Comparison of ENCODE assay signal across 8 cellular contexts in the genomic region with DNA sequence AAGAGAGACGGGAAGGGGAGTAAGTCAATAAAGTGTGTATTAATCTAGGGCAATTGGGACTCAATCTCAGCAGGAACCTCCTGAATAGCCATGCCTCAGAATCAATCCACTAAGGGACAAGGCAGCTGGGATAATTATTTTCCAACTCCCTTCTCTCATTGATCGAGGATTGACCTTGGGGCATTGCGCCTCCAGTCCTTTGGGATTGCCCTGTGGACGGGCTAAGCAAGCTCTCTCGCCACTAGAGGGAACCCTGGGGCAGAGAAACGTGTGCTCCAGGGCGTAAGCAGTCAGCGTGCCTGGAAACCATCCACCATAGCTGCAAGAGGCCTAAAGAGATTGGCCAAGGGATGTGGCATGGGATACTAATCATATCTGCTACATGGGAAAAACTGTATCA. TPM values are rescaled to one million over a fixed set of nuclear protein-coding genes. Genes with fewer than 3 reads are reported as not detected.
A peak's percentile ranks its signal among the peaks of the same experiment; 100 is the strongest.
DNase-seq lines count a peak whose midpoint lies in the region; ATAC-seq, FAIRE-seq and TF ChIP-seq lines count a peak whose summit lies in the region.

No MANE protein-coding gene starts in this region.

- H3K79me2 ChIP-seq in Loucy (ENCODE audit: insufficient read depth, low read length) (no peaks in the 10 kb centered on the region), HepG2 (ENCODE audit: insufficient read depth, low read length) (no peaks in the 10 kb centered on the region)

- intact Hi-C loops in HepG2 (cut with micrococcal nuclease; ENCODE audit: unreplicated experiment): loop anchor here (1.0 kb wide), 1 partner anchor 30 kb away; no protein-coding TSS in a partner anchor

- H3K4me3 ChIP-seq in GM12864 (ENCODE audit: low read depth, low read length): no peak overlapping the region
- H3K4me3 ChIP-seq in Loucy (ENCODE audit: low read length, poor library complexity, severe bottlenecking): no peak overlapping the region
- no peak overlapping the region for H3K4me3 ChIP-seq in HepG2 (replicated peaks in 1 of 3; ENCODE audit: insufficient read depth in 1 of 3, low read depth in 2 of 3, low read length in 3 of 3)

- no TSS peak for BruUV-seq in HepG2 (replicated peaks; lab: Mats Ljungman, UMichigan)

- TF ChIP-seq POLR2A in HepG2 (IDR thresholded peaks at IDR 0.05; ENCODE audit: insufficient read depth in 1 of 2, low read depth in 2 of 2, low read length in 2 of 2): no peak

- 12% methylated on average over 8 of the region's 8 CpGs for WGBS in HepG2 (ENCODE audit: low lambda C conversion rate)

- no peak overlapping the region for H3K9ac ChIP-seq in Loucy (ENCODE audit: low read depth, low read length, poor library complexity, severe bottlenecking)
- H3K9ac ChIP-seq in HepG2 (ENCODE audit: insufficient read depth, low read depth, low read length): no peak overlapping the region

- H3K27me3 ChIP-seq in Loucy (ENCODE audit: insufficient read depth, low read length, poor library complexity, severe bottlenecking): no peaks in the 10 kb centered on the region
- H3K27me3 ChIP-seq in HepG2 (ENCODE audit: control insufficient read depth in 1 of 2, insufficient read depth in 2 of 2, low read length in 2 of 2): peaks cover 0 to 2% of the 10 kb centered on the region in 2 experiments; a peak in 1 of 5 replicates

- no peak overlapping the region for H3K27ac ChIP-seq in HepG2 (ENCODE audit: extremely low read length, insufficient read depth, low read length)

- peak; percentile 76 for TF ChIP-seq CTCF in GM12864 (IDR thresholded peaks at IDR 0.05; ENCODE audit: low read depth, low read length, missing control alignments)
- peak; percentile 56 for TF ChIP-seq CTCF in Loucy (conservative IDR thresholded peaks at IDR 0.05; ENCODE audit: low read length)
- peak; percentile 98 for TF ChIP-seq CTCF in HepG2 (CRISPR knock-in tag; IDR thresholded peaks at IDR 0.05)

- in situ Hi-C loops in HepG2 (cut with HindIII; ENCODE audit: extremely low pct_ligation_motif_present, low pct_unique_long_range_greater_than_20kb): no loop called here

- CTCF ChIA-PET in HepG2 (lab: Yijun Ruan, JAX; ENCODE audit: low intra/inter-chr PET ratio, low total read pairs): interaction anchor here (0.7 to 2.6 kb wide), 2 partner anchors 54 to 57 kb away, joined by 3 to 34 read pairs; partner anchors contain the start of gene ERCC4

- H3F3A ChIP-seq in Loucy (ENCODE audit: low read depth): no peaks in the 10 kb centered on the region

- H2AFZ ChIP-seq in Loucy (ENCODE audit: low read length) (no peak overlapping the region), HepG2 (ENCODE audit: low read length) (no peak overlapping the region)

- POLR2A ChIA-PET in HepG2 (lab: Yijun Ruan, JAX): interaction anchor here (1.1 kb wide), 1 partner anchor 54 kb away, joined by 3 read pairs; the partner anchor contains the start of gene ERCC4

- H3K9me2 ChIP-seq in Loucy (replicated peaks; ENCODE audit: low read depth, low read length): no peaks in the 10 kb centered on the region

- ATAC-seq in HepG2 (peak; percentile 100), HG03571 (IDR thresholded peaks at IDR 0.05; ENCODE audit: unreplicated experiment) (no peak)

- no peak for TF ChIP-seq EP300 in HepG2 (IDR thresholded peaks at IDR 0.05; ENCODE audit: low read depth in 2 of 2, low read length in 2 of 2)
- TF ChIP-seq EP300 in HepG2 (CRISPR knock-in tag; IDR thresholded peaks at IDR 0.05; ENCODE audit: borderline replicate concordance): no peak

- H3K36me3 ChIP-seq in Loucy (ENCODE audit: insufficient read depth, low read length) (no peaks in the 10 kb centered on the region), HepG2 (replicated peaks in 1 of 2; ENCODE audit: control insufficient read depth in 1 of 2, insufficient read depth in 2 of 2, low read length in 2 of 2) (no peaks in the 10 kb centered on the region)

- DNase-seq in 8988T: peak; percentile 21
- peak; percentile 7 for DNase-seq in GM12864 (ENCODE audit: low read depth)
- peak; percentile 3 for DNase-seq in T-helper 9 cell
- DNase-seq in dedifferentiated amniotic fluid mesenchymal stem cell (ENCODE audit: extremely low spot score): peak; percentile 47
- peak; percentile 86 for DNase-seq in HepG2 (ENCODE audit: low spot score)
- DNase-seq in stimulated activated CD8-positive, alpha-beta memory T cell treated with anti-CD3 and anti-CD28 coated beads, Interleukin-7, amount 100 ng/mL, for 24 hours (ENCODE audit: low read depth): peak; percentile 9

- no peaks in the 10 kb centered on the region for H3K4me1 ChIP-seq in Loucy (ENCODE audit: insufficient read depth, low read length, poor library complexity, severe bottlenecking)
- H3K4me1 ChIP-seq in HepG2 (ENCODE audit: insufficient read depth, low read length): peaks cover 14% of the 10 kb centered on the region

- TF ChIP-seq RAD21 in HepG2 (CRISPR knock-in tag; IDR thresholded peaks at IDR 0.05): peak; percentile 92

- FAIRE-seq in HepG2 (lab: Jason Lieb, UNC): peak; percentile 92

- H3K9me3 ChIP-seq in Loucy (ENCODE audit: insufficient read depth, low read depth, low read length): no peaks in the 10 kb centered on the region
- H3K9me3 ChIP-seq in HepG2 (ENCODE audit: low read length): no peaks in the 10 kb centered on the region

- no peak overlapping the region for H3K4me2 ChIP-seq in Loucy (ENCODE audit: low read depth, low read length, poor library complexity, severe bottlenecking)
- H3K4me2 ChIP-seq in HepG2 (ENCODE audit: low read depth, low read length): no peak overlapping the region

- H4K20me1 ChIP-seq in Loucy (ENCODE audit: insufficient read depth, low read length, poor library complexity, severe bottlenecking) (no peaks in the 10 kb centered on the region), HepG2 (ENCODE audit: insufficient read depth, low read length) (no peaks in the 10 kb centered on the region)

TF ChIP-seq in HepG2, 621 proteins besides CTCF, POLR2A, EP300 and RAD21 (continues in another document):
- TF ChIP-seq SKI (IDR thresholded peaks at IDR 0.05; ENCODE audit: partially characterized antibody) (no peak), PAF1 (CRISPR knock-in tag; IDR thresholded peaks at IDR 0.05) (no peak), RARG (CRISPR knock-in tag; IDR thresholded peaks at IDR 0.05; ENCODE audit: low read depth) (no peak), ZNF7 (CRISPR knock-in tag; IDR thresholded peaks at IDR 0.05) (no peak), ZNF138 (CRISPR knock-in tag; IDR thresholded peaks at IDR 0.05; ENCODE audit: low read depth) (no peak), KLF15 (CRISPR knock-in tag; IDR thresholded peaks at IDR 0.05; ENCODE audit: borderline replicate concordance) (no peak), ARID3A (IDR thresholded peaks at IDR 0.05; ENCODE audit: low read depth, low read length) (peak; percentile 83), SRSF9 (IDR thresholded peaks at IDR 0.05; ENCODE audit: borderline replicate concordance, insufficient read depth, low read depth, low read length, poor library complexity, severe bottlenecking) (no peak), ZNF383 (CRISPR knock-in tag; IDR thresholded peaks at IDR 0.05; ENCODE audit: borderline replicate concordance) (no peak), ZNF12 (CRISPR knock-in tag; IDR thresholded peaks at IDR 0.05) (no peak), SALL2 (CRISPR knock-in tag; IDR thresholded peaks at IDR 0.05) (no peak)
- TF ChIP-seq, protein P1, sequence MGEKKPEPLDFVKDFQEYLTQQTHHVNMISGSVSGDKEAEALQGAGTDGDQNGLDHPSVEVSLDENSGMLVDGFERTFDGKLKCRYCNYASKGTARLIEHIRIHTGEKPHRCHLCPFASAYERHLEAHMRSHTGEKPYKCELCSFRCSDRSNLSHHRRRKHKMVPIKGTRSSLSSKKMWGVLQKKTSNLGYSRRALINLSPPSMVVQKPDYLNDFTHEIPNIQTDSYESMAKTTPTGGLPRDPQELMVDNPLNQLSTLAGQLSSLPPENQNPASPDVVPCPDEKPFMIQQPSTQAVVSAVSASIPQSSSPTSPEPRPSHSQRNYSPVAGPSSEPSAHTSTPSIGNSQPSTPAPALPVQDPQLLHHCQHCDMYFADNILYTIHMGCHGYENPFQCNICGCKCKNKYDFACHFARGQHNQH (CRISPR knock-in tag; IDR thresholded peaks at IDR 0.05): peak; percentile 74; the same call in 1 of the 2 replicates

RNA-seq across cellular contexts. Expression of gene ERCC4, which starts 53.9 kb away (rescaled TPM):
- 15.2 and 27.9 TPM in 2 replicates for total RNA-seq in HepG2 (2016; rRNA removed; fragmentation: Illumina TruSeq; extraction: Trizol)
- 15.7 and 17.8 TPM in 2 replicates for total RNA-seq in HepG2 (2016; cell fraction: cytosol; rRNA removed; fragmentation: Illumina TruSeq; extraction: Trizol; ENCODE audit: low read depth)
- total RNA-seq in HepG2 (2016; cell fraction: insoluble cytoplasmic fraction; rRNA removed; fragmentation: Illumina TruSeq; extraction: Trizol): 15.2 and 33.1 TPM in 2 replicates
- total RNA-seq in HepG2 (2016; cell fraction: membrane; rRNA removed; fragmentation: Illumina TruSeq; extraction: Trizol): 5.6 and 5.8 TPM in 2 replicates
- total RNA-seq in HepG2 (2016; cell fraction: nucleus; rRNA removed; fragmentation: Illumina TruSeq; extraction: Trizol): 13.3 and 14.1 TPM in 2 replicates
- polyA plus RNA-seq in HepG2 (2011; rRNA removed): 5.4 and 5.7 TPM in 2 replicates
- 1.7 and 2.7 TPM in 2 replicates for polyA plus RNA-seq in HepG2 (2011; cell fraction: cytosol; rRNA removed)
- 3.0 and 4.3 TPM in 2 replicates for polyA plus RNA-seq in HepG2 (2011; cell fraction: nucleus; rRNA removed)
- 6.4 and 8.2 TPM in 2 replicates for polyA plus RNA-seq in HepG2 (2012)
- 0.23 and 0.35 TPM in 2 replicates for polyA plus RNA-seq in HepG2 (2016; cell fraction: cytosol; fragmentation: Illumina TruSeq; extraction: Trizol; ENCODE audit: low read depth)
- polyA plus RNA-seq in HepG2 (2016; cell fraction: insoluble cytoplasmic fraction; fragmentation: Illumina TruSeq; extraction: Trizol; ENCODE audit: low read depth): 8.7 and 9.8 TPM in 2 replicates
- 0.58 and 0.98 TPM in 2 replicates for polyA plus RNA-seq in HepG2 (2016; cell fraction: membrane; fragmentation: Illumina TruSeq; extraction: Trizol; ENCODE audit: low read depth)
- 8.7 and 13.2 TPM in 2 replicates for polyA plus RNA-seq in HepG2 (2016; cell fraction: nucleus; fragmentation: Illumina TruSeq; extraction: Trizol; ENCODE audit: insufficient read depth, low read depth)
- polyA minus RNA-seq in HepG2 (2011; rRNA and poly(A)+ RNA removed; ENCODE audit: low replicate concordance): 26.2 and 26.7 TPM in 2 replicates
- 19.2 and 21.1 TPM in 2 replicates for polyA minus RNA-seq in HepG2 (2011; cell fraction: cytosol; rRNA and poly(A)+ RNA removed)
- 15.1 and 21.3 TPM in 2 replicates for polyA minus RNA-seq in HepG2 (2011; cell fraction: nucleus; rRNA and poly(A)+ RNA removed)

Comparison
In these comparisons a context has a peak if more than half of its experiments do, and no peak if none do; other contexts are left out.
1. DNase-seq: peak in every context shown above with its lines; median percentile 86 in HepG2; 47 in dedifferentiated amniotic fluid mesenchymal stem cell; 21 in 8988T; 9 in stimulated activated CD8-positive, alpha-beta memory T cell treated with anti-CD3 and anti-CD28 coated beads, Interleukin-7, amount 100 ng/mL, for 24 hours; 7 in GM12864; 3 in T-helper 9 cell.